19 cellular contexts compared by ENCODE assay signal in the genomic region with DNA sequence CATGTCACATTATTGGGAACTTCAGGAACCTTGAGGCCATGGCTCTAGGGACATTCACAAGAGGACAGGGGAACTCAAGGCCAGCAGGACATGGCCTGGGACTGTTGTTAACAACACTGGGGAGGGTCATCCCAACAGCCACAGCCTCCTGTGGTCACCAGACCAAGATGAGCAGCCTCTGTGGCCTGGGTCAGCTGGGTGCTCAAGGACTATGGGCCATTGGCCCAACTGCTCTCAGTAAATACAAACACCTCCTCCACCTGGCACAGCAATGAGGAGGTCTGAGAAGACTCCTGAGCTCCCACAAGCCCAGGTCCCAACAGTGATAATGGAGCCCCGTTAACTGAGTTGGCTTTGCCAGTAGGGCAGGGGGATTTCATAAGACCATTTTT. TPM values are rescaled to one million over a fixed set of nuclear protein-coding genes. Genes with fewer than 3 reads are reported as not detected.
DNase-seq lines count a peak whose midpoint lies in the region; ATAC-seq, FAIRE-seq and TF ChIP-seq lines count a peak whose summit lies in the region.
"Had no signal": no experiment of that assay in that cellular context is flagged by ENCODE, and none has a peak within 500 bp of the region (broad histone marks: within the 10 kb centered on the region; RNA-seq: fewer than 3 reads in every experiment).

No MANE protein-coding gene starts in this region.

- H3K79me2 ChIP-seq in ACC112 (ENCODE audit: control insufficient read depth, insufficient read depth, low read length, unreplicated experiment) (peaks cover 4% of the 10 kb centered on the region), astrocyte (ENCODE audit: insufficient read depth, low read length) (peaks cover 17% of the 10 kb centered on the region)

- no peak overlapping the region for H2BK12ac ChIP-seq in mesenchymal stem cell (ENCODE audit: low read length in 2 of 2)

- no peak overlapping the region for H4K8ac ChIP-seq in mesenchymal stem cell (ENCODE audit: low read length)

- H2BK5ac ChIP-seq in mesenchymal stem cell (ENCODE audit: low read depth, low read length, poor library complexity, severe bottlenecking): no peak overlapping the region

- peaks cover 58% of the 10 kb centered on the region for H4K20me1 ChIP-seq in astrocyte (ENCODE audit: insufficient read depth, low read length)
- H4K20me1 ChIP-seq: BLaER1 had no signal

- no peak overlapping the region for H2BK120ac ChIP-seq in mesenchymal stem cell (ENCODE audit: low read depth, low read length)

- H3K36me3 ChIP-seq in ACC112 (ENCODE audit: insufficient read depth, low read length) (0 out of 2 replicates have a peak, but pooled peaks cover 4% of the 10 kb centered on the region), astrocyte (ENCODE audit: insufficient read depth, low read length) (peaks cover 7% of the 10 kb centered on the region), mesenchymal stem cell (ENCODE audit: control insufficient read depth in 1 of 2, insufficient read depth in 2 of 2, low read depth in 1 of 2, low read length in 2 of 2) (peaks cover 16 to 58% of the 10 kb centered on the region in 2 experiments), left ventricle myocardium inferior (peaks cover 57% of the 10 kb centered on the region)
- H3K36me3 ChIP-seq: BLaER1 had no signal

- no peak for FAIRE-seq in astrocyte (lab: Jason Lieb, UNC)
- FAIRE-seq: GM18507, H54 had no signal

- H3K4me1 ChIP-seq in ACC112 (ENCODE audit: control insufficient read depth, insufficient read depth, low read length, unreplicated experiment) (peaks cover 14% of the 10 kb centered on the region), astrocyte (ENCODE audit: insufficient read depth, low read length) (peaks cover 17% of the 10 kb centered on the region), mesenchymal stem cell (ENCODE audit: control insufficient read depth, insufficient read depth, low read depth, low read length) (peaks cover 38% of the 10 kb centered on the region), left ventricle myocardium inferior (peaks cover 7% of the 10 kb centered on the region)
- H3K4me1 ChIP-seq: BLaER1 had no signal

- H3K27me3 Mint-ChIP-seq in astrocyte (ENCODE audit: low read depth, unreplicated experiment) (no peaks in the 10 kb centered on the region), nephron progenitor cell (ENCODE audit: low read depth, poor library complexity) (no peaks in the 10 kb centered on the region)

- peaks cover 26% of the 10 kb centered on the region for H3K36me3 Mint-ChIP-seq in astrocyte (ENCODE audit: low read depth, unreplicated experiment)
- peaks cover 5% of the 10 kb centered on the region for H3K36me3 Mint-ChIP-seq in nephron progenitor cell (ENCODE audit: low read depth)
- H3K36me3 Mint-ChIP-seq: CD4-positive, CD25-positive, alpha-beta regulatory T cell had no signal

- H3K4me3 Mint-ChIP-seq in astrocyte (ENCODE audit: unreplicated experiment) (no peak overlapping the region), nephron progenitor cell (no peak overlapping the region)
- H3K4me3 Mint-ChIP-seq: CD4-positive, CD25-positive, alpha-beta regulatory T cell had no signal

- H3K4me3 ChIP-seq in ACC112 (ENCODE audit: low read depth, low read length) (no peak overlapping the region), astrocyte (ENCODE audit: insufficient read depth, low read depth, low read length) (no peak overlapping the region), mesenchymal stem cell (ENCODE audit: insufficient read depth in 1 of 2, low read depth in 1 of 2, low read length in 2 of 2) (no peak overlapping the region), left ventricle myocardium inferior (no peak overlapping the region)
- H3K4me3 ChIP-seq: BLaER1 had no signal

- H3K27me3 ChIP-seq in ACC112 (ENCODE audit: insufficient read depth, low read length) (no peaks in the 10 kb centered on the region), astrocyte (ENCODE audit: insufficient read depth, low read length) (no peaks in the 10 kb centered on the region), mesenchymal stem cell (ENCODE audit: control insufficient read depth in 1 of 2, insufficient read depth in 1 of 2, low read length in 2 of 2) (no peaks in the 10 kb centered on the region), left ventricle myocardium inferior (ENCODE audit: low read depth) (no peaks in the 10 kb centered on the region)
- H3K27me3 ChIP-seq: BLaER1 had no signal

- no peak for ATAC-seq in HG02610 (IDR thresholded peaks at IDR 0.05; ENCODE audit: unreplicated experiment)

- H3K27ac Mint-ChIP-seq in astrocyte (ENCODE audit: unreplicated experiment) (peak overlapping the region; percentile 41), nephron progenitor cell (no peak overlapping the region)

- no peak overlapping the region for H3K23ac ChIP-seq in mesenchymal stem cell (ENCODE audit: low read length in 2 of 2)

- TF ChIP-seq CTCF in astrocyte (IDR thresholded peaks at IDR 0.05; ENCODE audit: insufficient read depth, low read depth, low read length): no peak
- TF ChIP-seq CTCF in left ventricle myocardium inferior (IDR thresholded peaks at IDR 0.05; ENCODE audit: borderline replicate concordance): no peak
- TF ChIP-seq CTCF in nephron progenitor cell (IDR thresholded peaks at IDR 0.05): no peak

- H3K4me1 Mint-ChIP-seq in astrocyte (ENCODE audit: low read depth, unreplicated experiment): peaks cover 12% of the 10 kb centered on the region
- H3K4me1 Mint-ChIP-seq in nephron progenitor cell: peaks cover 3% of the 10 kb centered on the region
- H3K4me1 Mint-ChIP-seq: CD4-positive, CD25-positive, alpha-beta regulatory T cell had no signal

- H2AFZ ChIP-seq in ACC112 (ENCODE audit: low read length, unreplicated experiment): no peak overlapping the region
- no peak overlapping the region for H2AFZ ChIP-seq in astrocyte (ENCODE audit: low read depth, low read length)
- no peak overlapping the region for H2AFZ ChIP-seq in mesenchymal stem cell (ENCODE audit: low read depth, low read length)

- H3K9me3 ChIP-seq in astrocyte (ENCODE audit: insufficient read depth, low read depth, low read length) (no peaks in the 10 kb centered on the region), mesenchymal stem cell (ENCODE audit: control insufficient read depth, low read length) (no peaks in the 10 kb centered on the region), left ventricle myocardium inferior (replicated peaks) (no peaks in the 10 kb centered on the region)
- H3K9me3 ChIP-seq: BLaER1 had no signal

- no peak overlapping the region for H4K91ac ChIP-seq in mesenchymal stem cell (ENCODE audit: low read length)

- H3K14ac ChIP-seq in mesenchymal stem cell (ENCODE audit: low read length in 2 of 2): no peak overlapping the region

- peak overlapping the region; percentile 88 for H2AK5ac ChIP-seq in mesenchymal stem cell (ENCODE audit: low read length, severe bottlenecking)

- no peak overlapping the region for H3K4ac ChIP-seq in mesenchymal stem cell (ENCODE audit: low read depth in 1 of 2, low read length in 2 of 2)

- no CpG with 5 or more reads among the region's 1 CpG for WGBS in mesenchymal stem cell

- peak overlapping the region; percentile 41 for H3K9ac ChIP-seq in astrocyte (ENCODE audit: low read length)
- H3K9ac ChIP-seq in mesenchymal stem cell (ENCODE audit: low read length): no peak overlapping the region
- H3K9ac ChIP-seq: BLaER1 had no signal

- peaks cover 20% of the 10 kb centered on the region for H3K79me1 ChIP-seq in mesenchymal stem cell (replicated peaks; ENCODE audit: low read length, poor library complexity, severe bottlenecking)

- intact Hi-C loops in left ventricle myocardium inferior (cut with micrococcal nuclease): no loop called here

- H2BK15ac ChIP-seq in mesenchymal stem cell (ENCODE audit: low read depth, poor library complexity, severe bottlenecking): no peak overlapping the region

- H3K9me3 Mint-ChIP-seq in astrocyte (ENCODE audit: unreplicated experiment): no peaks in the 10 kb centered on the region
- no peaks in the 10 kb centered on the region for H3K9me3 Mint-ChIP-seq in nephron progenitor cell

- peak overlapping the region; percentile 53; the same call in 1 of the 2 replicates for H3K27ac ChIP-seq in ACC112 (ENCODE audit: low read depth, low read length)
- H3K27ac ChIP-seq in astrocyte (ENCODE audit: low read depth, low read length): peak overlapping the region; percentile 81
- peak overlapping the region; percentile 30 for H3K27ac ChIP-seq in epithelial cell of prostate
- H3K27ac ChIP-seq in mesenchymal stem cell (ENCODE audit: low read length, poor library complexity, severe bottlenecking): peak overlapping the region; percentile 91
- no peak overlapping the region for H3K27ac ChIP-seq in left ventricle myocardium inferior (replicated peaks)
- H3K27ac ChIP-seq: BLaER1 had no signal

- H3K4me2 ChIP-seq in astrocyte (ENCODE audit: low read length) (peak overlapping the region; percentile 56), mesenchymal stem cell (ENCODE audit: low read length, poor library complexity, severe bottlenecking) (no peak overlapping the region)
- H3K4me2 ChIP-seq: BLaER1 had no signal

- DNase-seq in astrocyte (ENCODE audit: low read depth) (no peak), epithelial cell of prostate (ENCODE audit: low read depth, low spot score) (no peak), mesenchymal stem cell (no peak), left ventricle myocardium inferior (no peak), nephron progenitor cell (no peak), cerebellar cortex (ENCODE audit: low spot score) (no peak)
- DNase-seq: 8988T; CD4-positive, CD25-positive, alpha-beta regulatory T cell; Karpas-422; NCI-H1105; NCI-H1436 treated with DMSO at 0.1 percent for 48 hours; NCI-H187 treated with DMSO at 0.1 percent for 48 hours; NCI-H524; NCI-H748 treated with DMSO at 0.1 percent for 48 hours had no signal

- no peak overlapping the region for H3K18ac ChIP-seq in mesenchymal stem cell (ENCODE audit: low read depth in 1 of 2, low read length in 2 of 2)

RNA-seq across cellular contexts. Expression of gene KIFC3, which starts 20.9 kb away (rescaled TPM):
- total RNA-seq in astrocyte (80.4 and 96.9 TPM in 2 replicates), left ventricle myocardium inferior (63.5 TPM)
- 28.1 TPM for polyA plus RNA-seq in mesenchymal stem cell (2013, experiment 1 of 2)
- polyA plus RNA-seq in mesenchymal stem cell (2013, experiment 2 of 2): 25.8 TPM
- polyA plus RNA-seq: CD4-positive, CD25-positive, alpha-beta regulatory T cell had no signal

RNA-seq across cellular contexts. Expression of gene KATNB1, which starts 45.8 kb away (rescaled TPM):
- total RNA-seq in astrocyte (21.1 and 28.6 TPM in 2 replicates), left ventricle myocardium inferior (11.2 TPM)
- 9.7 TPM for polyA plus RNA-seq in mesenchymal stem cell (2013, experiment 1 of 2)
- polyA plus RNA-seq in mesenchymal stem cell (2013, experiment 2 of 2): 9.8 TPM
